In the genomic region with DNA sequence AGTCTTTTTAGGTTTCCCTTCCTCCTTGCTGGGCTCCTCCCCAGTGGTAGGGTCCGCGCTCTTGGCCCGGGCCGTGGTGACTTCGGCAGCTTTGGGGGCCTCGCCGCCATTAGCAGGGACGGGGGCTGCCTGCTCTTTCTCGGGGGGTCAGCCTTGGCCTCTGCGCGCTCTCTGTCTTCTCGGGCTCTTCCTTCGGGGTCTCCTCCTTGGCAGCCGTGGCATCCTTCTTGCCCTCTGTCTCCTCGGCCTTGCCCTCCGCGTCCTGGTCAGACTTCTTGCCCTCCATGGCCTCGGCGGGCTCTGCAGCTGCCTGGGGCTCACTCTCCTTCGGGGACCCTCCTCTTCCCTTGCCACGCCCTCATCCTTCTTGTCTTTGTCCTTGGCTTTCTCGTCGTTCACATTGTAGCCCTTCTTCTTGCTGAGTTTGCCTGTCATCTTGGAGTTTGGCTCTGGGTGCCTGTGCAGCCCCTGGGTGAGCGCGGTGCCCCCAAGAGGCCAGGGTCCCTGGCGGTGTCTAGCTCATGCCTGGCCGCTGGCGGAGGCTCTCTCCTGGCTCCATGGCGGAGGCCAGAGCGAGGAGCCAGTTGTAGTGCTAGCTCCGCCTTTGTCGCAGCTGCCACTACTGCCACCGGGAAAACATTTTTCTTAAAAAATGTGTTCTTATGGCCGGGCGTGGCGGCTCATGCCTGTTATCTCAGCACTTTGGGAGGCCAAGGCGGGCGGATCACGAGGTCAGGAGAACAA, we compare ENCODE assay signal across 9 cellular contexts.
"Had no signal": no experiment of that assay in that cellular context is flagged by ENCODE, and none has a peak within 500 bp of the region (broad histone marks: within the 10 kb centered on the region; RNA-seq: fewer than 3 reads in every experiment).

No MANE protein-coding gene starts in this region.

- H3K27ac ChIP-seq: GM23248, HL-60 had no signal

- H3K4me3 ChIP-seq: GM23248 had no signal

- FAIRE-seq: H54, HepG2 had no signal

- H3K36me3 Mint-ChIP-seq: IgD-negative memory B cell had no signal

- DNase-seq: GM23248, GOT3, H9, HCEC 1CT, KBM-7 had no signal

- H3K9ac ChIP-seq: GM23248 had no signal

- H3K4me3 Mint-ChIP-seq: H9, IgD-negative memory B cell had no signal

- H3K4me1 Mint-ChIP-seq: IgD-negative memory B cell had no signal

- ATAC-seq: HepG2 had no signal

- H3K27ac Mint-ChIP-seq: IgD-negative memory B cell had no signal
